In the genomic region with DNA sequence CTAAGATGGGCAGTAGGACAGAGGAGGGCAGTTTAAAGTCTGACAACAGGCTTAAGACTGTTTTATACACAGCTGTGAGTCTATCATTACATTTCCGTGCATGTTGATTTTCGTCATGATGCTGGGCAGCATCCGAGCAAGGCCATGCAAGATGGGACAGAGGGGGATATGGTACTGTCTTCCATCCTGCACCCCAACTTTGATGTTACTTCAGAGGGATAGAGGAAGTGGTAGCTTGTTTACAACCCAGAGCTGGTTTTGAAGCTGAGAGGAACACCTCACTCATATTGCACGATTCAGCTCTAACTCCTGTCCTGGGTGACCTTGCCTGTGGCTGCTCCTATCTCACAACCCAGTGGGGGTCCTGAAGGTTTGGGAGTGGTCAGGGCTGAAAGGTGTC, we compare ENCODE assay signal across 16 cellular contexts. TPM values are rescaled to one million over a fixed set of nuclear protein-coding genes. Genes with fewer than 3 reads are reported as not detected.
DNase-seq lines count a peak whose midpoint lies in the region; ATAC-seq and TF ChIP-seq lines count a peak whose summit lies in the region.
"Had no signal": no experiment of that assay in that cellular context is flagged by ENCODE, and none has a peak within 500 bp of the region (broad histone marks: within the 10 kb centered on the region; RNA-seq: fewer than 3 reads in every experiment).

No MANE protein-coding gene starts in this region.

- peak; percentile 8 for ATAC-seq in CD8-positive, alpha-beta T cell
- peak; percentile 24 to 48 for ATAC-seq in naive thymus-derived CD8-positive, alpha-beta T cell
- ATAC-seq: left colon, right cardiac atrium had no signal

- POLR2A ChIA-PET in CD8-positive, alpha-beta T cell (lab: Charles Lee) = interaction anchor here (0.6 to 7.2 kb wide), 15 partner anchors 12 to 98 kb away, joined by 3 to 178 read pairs (median 4); no protein-coding TSS in a partner anchor
- POLR2A ChIA-PET in naive thymus-derived CD8-positive, alpha-beta T cell (lab: Charles Lee) = interaction anchor here (0.6 to 13.8 kb wide), 16 partner anchors 15 to 1613 kb away, joined by 3 to 385 read pairs (median 12); partner anchors contain the start of genes HSPA8 and SC5D

- no peak for TF ChIP-seq CTCF in CD8-positive, alpha-beta T cell (IDR thresholded peaks at IDR 0.05)
- no peak for TF ChIP-seq CTCF in HL-60 (IDR thresholded peaks at IDR 0.05; ENCODE audit: insufficient read depth, low read length)

- H3K36me3 ChIP-seq in CD8-positive, alpha-beta T cell (ENCODE audit: insufficient read depth, low read length) = no peaks in the 10 kb centered on the region
- H3K36me3 ChIP-seq: cardiac muscle cell had no signal

- peak overlapping the region; percentile 54 for H3K4me3 Mint-ChIP-seq in CD8-positive, alpha-beta T cell
- H3K4me3 Mint-ChIP-seq in activated T-helper 2 cell treated with anti-CD3 and anti-CD28 coated beads, Interferon-gamma antibody, Interleukin-2, Interleukin-4, amounts not matched to agents 10 μg/mL and 5 μg/mL and 100 μg/mL, durations not matched to agents 14 hours and 24 hours and 36 hours (ENCODE audit: low read depth) = peak overlapping the region; percentile 40
- H3K4me3 Mint-ChIP-seq in naive thymus-derived CD8-positive, alpha-beta T cell = peak overlapping the region; percentile 57 to 100 (median 88)

- H3K9me3 ChIP-seq in CD8-positive, alpha-beta T cell (ENCODE audit: low read length) = no peaks in the 10 kb centered on the region

- peaks cover 88% of the 10 kb centered on the region for H3K4me1 Mint-ChIP-seq in CD8-positive, alpha-beta T cell (ENCODE audit: low read depth)
- H3K4me1 Mint-ChIP-seq in activated T-helper 2 cell treated with anti-CD3 and anti-CD28 coated beads, Interferon-gamma antibody, Interleukin-2, Interleukin-4, amounts not matched to agents 10 μg/mL and 5 μg/mL and 100 μg/mL, durations not matched to agents 14 hours and 24 hours and 36 hours (ENCODE audit: low read depth) = peaks cover 74% of the 10 kb centered on the region
- H3K4me1 Mint-ChIP-seq in naive thymus-derived CD8-positive, alpha-beta T cell = peaks cover 47 to 90% (median 86%) of the 10 kb centered on the region in 4 donors

- peak overlapping the region; percentile 92 for H3K27ac Mint-ChIP-seq in CD8-positive, alpha-beta T cell
- peak overlapping the region; percentile 75 for H3K27ac Mint-ChIP-seq in activated T-helper 2 cell treated with anti-CD3 and anti-CD28 coated beads, Interferon-gamma antibody, Interleukin-2, Interleukin-4, amounts not matched to agents 10 μg/mL and 5 μg/mL and 100 μg/mL, durations not matched to agents 14 hours and 24 hours and 36 hours
- peak overlapping the region; percentile 89 to 98 (median 96) for H3K27ac Mint-ChIP-seq in naive thymus-derived CD8-positive, alpha-beta T cell
- H3K27ac Mint-ChIP-seq: nephron had no signal

- DNase-seq in CD8-positive, alpha-beta T cell = peak in 3 of 7 experiments; percentile 25 to 70 (median 35)
- DNase-seq in HL-60 (ENCODE audit: low read depth in 1 of 2, low spot score in 1 of 2) (peak in 1 of 2 experiments; percentile 57), head of caudate nucleus (no peak), SK-N-DZ (ENCODE audit: low spot score) (no peak)
- DNase-seq in activated T-helper 2 cell treated with anti-CD3 and anti-CD28 coated beads, Interferon-gamma antibody, Interleukin-2, Interleukin-4, amounts not matched to agents 10 μg/mL and 5 μg/mL and 100 μg/mL, durations not matched to agents 14 hours and 24 hours and 36 hours (ENCODE audit: low spot score) = no peak
- DNase-seq in naive thymus-derived CD8-positive, alpha-beta T cell = peak in 8 of 10 donors; percentile 24 to 81 (median 64)
- DNase-seq in activated CD4-positive, CD25-positive, alpha-beta regulatory T cell treated with anti-CD3 and anti-CD28 coated beads, Interleukin-2, amount 50 U/mL, for 72 hours = no peak
- DNase-seq: C1 segment of cervical spinal cord, glutamatergic neuron, left colon, NCI-H1930, NCI-H69, right cardiac atrium had no signal

- H3K9me3 Mint-ChIP-seq in CD8-positive, alpha-beta T cell = peaks cover 9% of the 10 kb centered on the region
- H3K9me3 Mint-ChIP-seq in activated T-helper 2 cell treated with anti-CD3 and anti-CD28 coated beads, Interferon-gamma antibody, Interleukin-2, Interleukin-4, amounts not matched to agents 10 μg/mL and 5 μg/mL and 100 μg/mL, durations not matched to agents 14 hours and 24 hours and 36 hours = no peaks in the 10 kb centered on the region
- H3K9me3 Mint-ChIP-seq in naive thymus-derived CD8-positive, alpha-beta T cell = peaks cover 0 to 3% (median 0%) of the 10 kb centered on the region in 9 donors
- H3K9me3 Mint-ChIP-seq: nephron had no signal

- no peak overlapping the region for H3K4me3 ChIP-seq in CD8-positive, alpha-beta T cell (ENCODE audit: low read depth, low read length)
- no peak overlapping the region for H3K4me3 ChIP-seq in HL-60 (replicated peaks; ENCODE audit: insufficient read depth, low read length)
- H3K4me3 ChIP-seq: cardiac muscle cell had no signal

- H3K27me3 Mint-ChIP-seq in CD8-positive, alpha-beta T cell (ENCODE audit: low read depth) = no peaks in the 10 kb centered on the region
- no peaks in the 10 kb centered on the region for H3K27me3 Mint-ChIP-seq in activated T-helper 2 cell treated with anti-CD3 and anti-CD28 coated beads, Interferon-gamma antibody, Interleukin-2, Interleukin-4, amounts not matched to agents 10 μg/mL and 5 μg/mL and 100 μg/mL, durations not matched to agents 14 hours and 24 hours and 36 hours (ENCODE audit: low read depth)
- H3K27me3 Mint-ChIP-seq in naive thymus-derived CD8-positive, alpha-beta T cell = no peaks in the 10 kb centered on the region

- H3K36me3 Mint-ChIP-seq in CD8-positive, alpha-beta T cell = peaks cover 64% of the 10 kb centered on the region
- H3K36me3 Mint-ChIP-seq in activated T-helper 2 cell treated with anti-CD3 and anti-CD28 coated beads, Interferon-gamma antibody, Interleukin-2, Interleukin-4, amounts not matched to agents 10 μg/mL and 5 μg/mL and 100 μg/mL, durations not matched to agents 14 hours and 24 hours and 36 hours (ENCODE audit: low read depth) = no peaks in the 10 kb centered on the region
- H3K36me3 Mint-ChIP-seq in naive thymus-derived CD8-positive, alpha-beta T cell = peaks cover 26 to 41% (median 29%) of the 10 kb centered on the region in 3 donors

- CTCF ChIA-PET in CD8-positive, alpha-beta T cell (lab: Charles Lee) = interaction anchor here (1.0 to 2.4 kb wide), 7 partner anchors 11 to 82 kb away, joined by 3 to 6 read pairs (median 6); no protein-coding TSS in a partner anchor

- no peaks in the 10 kb centered on the region for H3K27me3 ChIP-seq in CD8-positive, alpha-beta T cell (ENCODE audit: insufficient read depth, low read length)
- H3K27me3 ChIP-seq in HL-60 (ENCODE audit: insufficient read depth, poor library complexity, severe bottlenecking) = no peaks in the 10 kb centered on the region
- H3K27me3 ChIP-seq: cardiac muscle cell had no signal

- H3K27ac ChIP-seq in CD8-positive, alpha-beta T cell (ENCODE audit: low read depth, low read length) = peak overlapping the region; percentile 86
- peak overlapping the region; percentile 80 for H3K27ac ChIP-seq in HL-60 (replicated peaks)
- H3K27ac ChIP-seq: cardiac muscle cell, epithelial cell of prostate had no signal

- H3K4me1 ChIP-seq in CD8-positive, alpha-beta T cell (ENCODE audit: insufficient read depth, low read length) = peaks cover 76% of the 10 kb centered on the region

- intact Hi-C loops in CD8-positive, alpha-beta T cell (cut with DNase I, micrococcal nuclease) = loop anchor here in 1 of 2 experiments (2.0 kb wide), 1 partner anchor 22 kb away; no protein-coding TSS in a partner anchor
- intact Hi-C loops in activated T-helper 2 cell treated with anti-CD3 and anti-CD28 coated beads, Interferon-gamma antibody, Interleukin-2, Interleukin-4, amounts not matched to agents 10 μg/mL and 5 μg/mL and 100 μg/mL, durations not matched to agents 14 hours and 24 hours and 36 hours (cut with micrococcal nuclease) = loop anchor here (1.0 to 2.0 kb wide), 2 partner anchors 28 to 33 kb away; no protein-coding TSS in a partner anchor
- intact Hi-C loops in head of caudate nucleus (cut with DNase I) = no loop called here

RNA-seq across cellular contexts. Expression of gene SORL1, which starts 3.0 kb away (rescaled TPM):
- 100 to 1,000 TPM; 170 TPM for total RNA-seq in CD8-positive, alpha-beta T cell
- 20.2 and 20.3 TPM in 2 replicates for total RNA-seq in activated T-helper 2 cell treated with anti-CD3 and anti-CD28 coated beads, Interferon-gamma antibody, Interleukin-2, Interleukin-4, amounts not matched to agents 10 μg/mL and 5 μg/mL and 100 μg/mL, durations not matched to agents 14 hours and 24 hours and 36 hours
- total RNA-seq in naive thymus-derived CD8-positive, alpha-beta T cell = 100 to 1,000 TPM; 414 to 419 TPM
- 100 to 1,000 TPM; 157 to 230 (median 158) TPM for polyA plus RNA-seq in naive thymus-derived CD8-positive, alpha-beta T cell
- polyA plus RNA-seq in SK-N-DZ (2014; cell fraction: cytosol; rRNA removed) = 9.1 and 12.0 TPM in 2 replicates
- 14.3 and 18.5 TPM in 2 replicates for polyA plus RNA-seq in SK-N-DZ (2014; cell fraction: nucleus; rRNA removed)

Comparison
In these comparisons a context has a peak if more than half of its experiments do, and no peak if none do; other contexts are left out.
1. DNase-seq: peak in naive thymus-derived CD8-positive, alpha-beta T cell (8 of 10); none in activated T-helper 2 cell treated with anti-CD3 and anti-CD28 coated beads, Interferon-gamma antibody, Interleukin-2, Interleukin-4, amounts not matched to agents 10 μg/mL and 5 μg/mL and 100 μg/mL, durations not matched to agents 14 hours and 24 hours and 36 hours (single experiment), head of caudate nucleus (0 of 42), SK-N-DZ (single experiment) and activated CD4-positive, CD25-positive, alpha-beta regulatory T cell treated with anti-CD3 and anti-CD28 coated beads, Interleukin-2, amount 50 U/mL, for 72 hours (single experiment).
2. Peak in every context shown above with its lines, with median percentiles within 50 percentile points of each other: H3K27ac Mint-ChIP-seq and H3K4me3 Mint-ChIP-seq.